In genomic region chr2:219289537-219290361, GRCh38 we compare ENCODE assay signal across 1 cellular context.
A peak's percentile ranks its signal among the peaks of the same experiment; 100 is the strongest.
TF ChIP-seq lines count a peak whose summit lies in the region.

No MANE protein-coding gene starts in this region.

TF ChIP-seq in HepG2, 621 proteins besides CTCF, POLR2A, EP300 and RAD21:
- TF ChIP-seq RAD51 (IDR thresholded peaks at IDR 0.05; ENCODE audit: borderline replicate concordance) (no peak), ZNF264 (CRISPR knock-in tag; IDR thresholded peaks at IDR 0.05) (no peak), AHR (CRISPR knock-in tag; IDR thresholded peaks at IDR 0.05) (no peak), NR2F1 (CRISPR knock-in tag; IDR thresholded peaks at IDR 0.05) (no peak), FOSL2 (CRISPR knock-in tag; IDR thresholded peaks at IDR 0.05) (peak; percentile 65), RARA (CRISPR knock-in tag; IDR thresholded peaks at IDR 0.05) (no peak), HNRNPLL (IDR thresholded peaks at IDR 0.05; ENCODE audit: low read depth, low read length, poor library complexity, severe bottlenecking) (peak; percentile 55), ZBTB4 (CRISPR knock-in tag; IDR thresholded peaks at IDR 0.05; ENCODE audit: borderline replicate concordance) (no peak), TRAFD1 (CRISPR knock-in tag; IDR thresholded peaks at IDR 0.05; ENCODE audit: borderline replicate concordance) (no peak), ZNF768 (CRISPR knock-in tag; IDR thresholded peaks at IDR 0.05) (peak; percentile 42; the same call in 1 of the 2 replicates), THRA (CRISPR knock-in tag; IDR thresholded peaks at IDR 0.05; ENCODE audit: borderline replicate concordance) (no peak), MAZ (IDR thresholded peaks at IDR 0.05; ENCODE audit: borderline replicate concordance, low read depth, low read length) (peak; percentile 15; the same call in 1 of the 2 replicates), MAZ (CRISPR knock-in tag; IDR thresholded peaks at IDR 0.05; ENCODE audit: low read depth) (no peak), KMT2A (CRISPR knock-in tag; IDR thresholded peaks at IDR 0.05) (no peak), XRCC5 (optimal IDR thresholded peaks at IDR 0.05; ENCODE audit: low read length) (peak; percentile 34), ZBTB3 (CRISPR knock-in tag; IDR thresholded peaks at IDR 0.05; ENCODE audit: borderline replicate concordance, low read depth) (no peak), CREB1 (IDR thresholded peaks at IDR 0.05) (no peak), CREB1 (CRISPR knock-in tag; IDR thresholded peaks at IDR 0.05) (no peak), ZNF432 (CRISPR knock-in tag; IDR thresholded peaks at IDR 0.05; ENCODE audit: borderline replicate concordance) (no peak)
- TF ChIP-seq, protein P1, sequence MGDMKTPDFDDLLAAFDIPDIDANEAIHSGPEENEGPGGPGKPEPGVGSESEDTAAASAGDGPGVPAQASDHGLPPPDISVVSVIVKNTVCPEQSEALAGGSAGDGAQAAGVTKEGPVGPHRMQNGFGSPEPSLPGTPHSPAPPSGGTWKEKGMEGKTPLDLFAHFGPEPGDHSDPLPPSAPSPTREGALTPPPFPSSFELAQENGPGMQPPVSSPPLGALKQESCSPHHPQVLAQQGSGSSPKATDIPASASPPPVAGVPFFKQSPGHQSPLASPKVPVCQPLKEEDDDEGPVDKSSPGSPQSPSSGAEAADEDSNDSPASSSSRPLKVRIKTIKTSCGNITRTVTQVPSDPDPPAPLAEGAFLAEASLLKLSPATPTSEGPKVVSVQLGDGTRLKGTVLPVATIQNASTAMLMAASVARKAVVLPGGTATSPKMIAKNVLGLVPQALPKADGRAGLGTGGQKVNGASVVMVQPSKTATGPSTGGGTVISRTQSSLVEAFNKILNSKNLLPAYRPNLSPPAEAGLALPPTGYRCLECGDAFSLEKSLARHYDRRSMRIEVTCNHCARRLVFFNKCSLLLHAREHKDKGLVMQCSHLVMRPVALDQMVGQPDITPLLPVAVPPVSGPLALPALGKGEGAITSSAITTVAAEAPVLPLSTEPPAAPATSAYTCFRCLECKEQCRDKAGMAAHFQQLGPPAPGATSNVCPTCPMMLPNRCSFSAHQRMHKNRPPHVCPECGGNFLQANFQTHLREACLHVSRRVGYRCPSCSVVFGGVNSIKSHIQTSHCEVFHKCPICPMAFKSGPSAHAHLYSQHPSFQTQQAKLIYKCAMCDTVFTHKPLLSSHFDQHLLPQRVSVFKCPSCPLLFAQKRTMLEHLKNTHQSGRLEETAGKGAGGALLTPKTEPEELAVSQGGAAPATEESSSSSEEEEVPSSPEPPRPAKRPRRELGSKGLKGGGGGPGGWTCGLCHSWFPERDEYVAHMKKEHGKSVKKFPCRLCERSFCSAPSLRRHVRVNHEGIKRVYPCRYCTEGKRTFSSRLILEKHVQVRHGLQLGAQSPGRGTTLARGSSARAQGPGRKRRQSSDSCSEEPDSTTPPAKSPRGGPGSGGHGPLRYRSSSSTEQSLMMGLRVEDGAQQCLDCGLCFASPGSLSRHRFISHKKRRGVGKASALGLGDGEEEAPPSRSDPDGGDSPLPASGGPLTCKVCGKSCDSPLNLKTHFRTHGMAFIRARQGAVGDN (CRISPR knock-in tag; IDR thresholded peaks at IDR 0.05) = peak; percentile 40
- TF ChIP-seq, protein P2, sequence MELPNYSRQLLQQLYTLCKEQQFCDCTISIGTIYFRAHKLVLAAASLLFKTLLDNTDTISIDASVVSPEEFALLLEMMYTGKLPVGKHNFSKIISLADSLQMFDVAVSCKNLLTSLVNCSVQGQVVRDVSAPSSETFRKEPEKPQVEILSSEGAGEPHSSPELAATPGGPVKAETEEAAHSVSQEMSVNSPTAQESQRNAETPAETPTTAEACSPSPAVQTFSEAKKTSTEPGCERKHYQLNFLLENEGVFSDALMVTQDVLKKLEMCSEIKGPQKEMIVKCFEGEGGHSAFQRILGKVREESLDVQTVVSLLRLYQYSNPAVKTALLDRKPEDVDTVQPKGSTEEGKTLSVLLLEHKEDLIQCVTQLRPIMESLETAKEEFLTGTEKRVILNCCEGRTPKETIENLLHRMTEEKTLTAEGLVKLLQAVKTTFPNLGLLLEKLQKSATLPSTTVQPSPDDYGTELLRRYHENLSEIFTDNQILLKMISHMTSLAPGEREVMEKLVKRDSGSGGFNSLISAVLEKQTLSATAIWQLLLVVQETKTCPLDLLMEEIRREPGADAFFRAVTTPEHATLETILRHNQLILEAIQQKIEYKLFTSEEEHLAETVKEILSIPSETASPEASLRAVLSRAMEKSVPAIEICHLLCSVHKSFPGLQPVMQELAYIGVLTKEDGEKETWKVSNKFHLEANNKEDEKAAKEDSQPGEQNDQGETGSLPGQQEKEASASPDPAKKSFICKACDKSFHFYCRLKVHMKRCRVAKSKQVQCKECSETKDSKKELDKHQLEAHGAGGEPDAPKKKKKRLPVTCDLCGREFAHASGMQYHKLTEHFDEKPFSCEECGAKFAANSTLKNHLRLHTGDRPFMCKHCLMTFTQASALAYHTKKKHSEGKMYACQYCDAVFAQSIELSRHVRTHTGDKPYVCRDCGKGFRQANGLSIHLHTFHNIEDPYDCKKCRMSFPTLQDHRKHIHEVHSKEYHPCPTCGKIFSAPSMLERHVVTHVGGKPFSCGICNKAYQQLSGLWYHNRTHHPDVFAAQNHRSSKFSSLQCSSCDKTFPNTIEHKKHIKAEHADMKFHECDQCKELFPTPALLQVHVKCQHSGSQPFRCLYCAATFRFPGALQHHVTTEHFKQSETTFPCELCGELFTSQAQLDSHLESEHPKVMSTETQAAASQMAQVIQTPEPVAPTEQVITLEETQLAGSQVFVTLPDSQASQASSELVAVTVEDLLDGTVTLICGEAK (IDR thresholded peaks at IDR 0.05) = no peak
- TF ChIP-seq, protein P2 (CRISPR knock-in tag; IDR thresholded peaks at IDR 0.05) = peak; percentile 64; the same call in 1 of the 2 replicates
TF ChIP-seq in HepG2: peak in this region for 7.
